Comparison of ENCODE assay signal across 27 cellular contexts in the genomic region with DNA sequence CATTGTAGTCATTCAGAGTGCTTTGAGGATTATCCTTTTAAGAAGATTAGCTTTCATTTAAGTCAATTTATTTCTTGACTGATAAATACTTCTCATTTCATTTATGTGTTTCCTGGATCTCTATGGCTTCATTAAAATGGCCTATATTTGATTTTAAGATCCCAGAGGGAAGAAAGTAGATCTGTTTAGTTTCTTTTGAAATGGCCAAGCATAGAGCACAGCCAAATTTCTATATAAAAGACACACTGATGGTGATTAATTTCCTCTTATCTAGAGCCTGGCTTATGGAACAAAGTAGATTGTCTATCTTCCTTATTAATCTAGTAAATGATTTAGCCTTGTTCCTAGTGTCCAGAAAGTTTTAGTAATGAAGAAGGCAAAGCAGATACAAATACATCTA.
"Had no signal": no experiment of that assay in that cellular context is flagged by ENCODE, and none has a peak within 500 bp of the region (broad histone marks: within the 10 kb centered on the region; RNA-seq: fewer than 3 reads in every experiment).

No MANE protein-coding gene starts in this region.

- H3K4me1 ChIP-seq: parathyroid adenoma, psoas muscle, right lobe of liver, sigmoid colon, suprapubic skin, testis, tibial artery, transverse colon, upper lobe of right lung, uterus had no signal

- FAIRE-seq: small intestine had no signal

- H3K4me3 ChIP-seq: neural progenitor cell, ovary, psoas muscle, right lobe of liver, sigmoid colon, suprapubic skin, testis, tibial artery, transverse colon, upper lobe of right lung, uterus had no signal

- ATAC-seq: natural killer cell; psoas muscle; right cardiac atrium; right lobe of liver; stimulated activated memory B cell treated with anti-CD40 and anti-IgM and Interleukin-4, amounts not matched to agents 10 μg/mL and 1 μg/mL and 100 μg/mL, for 72 hours; stimulated activated naive CD8-positive, alpha-beta T cell treated with anti-CD3 and anti-CD28 coated beads, Interleukin-15, amount 100 ng/mL, for 72 hours; stimulated activated naive CD8-positive, alpha-beta T cell treated with anti-CD3 and anti-CD28 coated beads, Interleukin-15, Interleukin-2, amounts not matched to agents 100 U/mL and 50 U/mL, for 24 hours; upper lobe of right lung had no signal

- H3K36me3 ChIP-seq: neural progenitor cell, ovary, right lobe of liver, sigmoid colon, suprapubic skin, tibial artery, transverse colon, upper lobe of right lung, uterus had no signal

- DNase-seq: natural killer cell; occipital lobe; ovary; posterior cingulate gyrus; psoas muscle; right cardiac atrium; right lobe of liver; sigmoid colon; small intestine; stimulated activated CD4-positive, alpha-beta T cell treated with anti-CD3 and anti-CD28 coated beads, Interleukin-12 subunit alpha, Interleukin-12 subunit beta, amount 100 ng/mL, for 4 hours; stimulated activated CD4-positive, alpha-beta T cell treated with anti-CD3 and anti-CD28 coated beads, Interleukin-1b, Interleukin-23, amount 100 ng/mL, for 48 hours; stimulated activated CD4-positive, alpha-beta T cell treated with anti-CD3 and anti-CD28 coated beads, Interleukin-4, amount 100 ng/mL, for 1 hour; stimulated activated CD4-positive, alpha-beta T cell treated with anti-CD3 and anti-CD28 coated beads, Interleukin-4, amount 100 ng/mL, for 4 hours; stimulated activated CD8-positive, alpha-beta memory T cell treated with anti-CD3 and anti-CD28 coated beads, Interleukin-4, amount 100 ng/mL, for 48 hours; stimulated activated naive CD4-positive, alpha-beta T cell; stimulated activated naive CD8-positive, alpha-beta T cell treated with anti-CD3 and anti-CD28 coated beads, Interleukin-15, amount 100 ng/mL, for 72 hours; stimulated activated naive CD8-positive, alpha-beta T cell treated with anti-CD3 and anti-CD28 coated beads, Interleukin-15, Interleukin-2, amounts not matched to agents 100 U/mL and 50 U/mL, for 24 hours; substantia nigra; testis; tibial artery; transverse colon; upper lobe of right lung; uterus had no signal

- H3K9me3 ChIP-seq: ovary, psoas muscle, right lobe of liver, sigmoid colon, suprapubic skin, testis, tibial artery, transverse colon, upper lobe of right lung, uterus had no signal

- H3K27ac ChIP-seq: neural progenitor cell, ovary, parathyroid adenoma, psoas muscle, right lobe of liver, sigmoid colon, suprapubic skin, testis, tibial artery, transverse colon, upper lobe of right lung, uterus had no signal

- H3K27me3 ChIP-seq: neural progenitor cell, ovary, right lobe of liver, sigmoid colon, suprapubic skin, testis, tibial artery, transverse colon, upper lobe of right lung, uterus had no signal
